Comparison of ENCODE assay signal across 8 cellular contexts in the genomic region with DNA sequence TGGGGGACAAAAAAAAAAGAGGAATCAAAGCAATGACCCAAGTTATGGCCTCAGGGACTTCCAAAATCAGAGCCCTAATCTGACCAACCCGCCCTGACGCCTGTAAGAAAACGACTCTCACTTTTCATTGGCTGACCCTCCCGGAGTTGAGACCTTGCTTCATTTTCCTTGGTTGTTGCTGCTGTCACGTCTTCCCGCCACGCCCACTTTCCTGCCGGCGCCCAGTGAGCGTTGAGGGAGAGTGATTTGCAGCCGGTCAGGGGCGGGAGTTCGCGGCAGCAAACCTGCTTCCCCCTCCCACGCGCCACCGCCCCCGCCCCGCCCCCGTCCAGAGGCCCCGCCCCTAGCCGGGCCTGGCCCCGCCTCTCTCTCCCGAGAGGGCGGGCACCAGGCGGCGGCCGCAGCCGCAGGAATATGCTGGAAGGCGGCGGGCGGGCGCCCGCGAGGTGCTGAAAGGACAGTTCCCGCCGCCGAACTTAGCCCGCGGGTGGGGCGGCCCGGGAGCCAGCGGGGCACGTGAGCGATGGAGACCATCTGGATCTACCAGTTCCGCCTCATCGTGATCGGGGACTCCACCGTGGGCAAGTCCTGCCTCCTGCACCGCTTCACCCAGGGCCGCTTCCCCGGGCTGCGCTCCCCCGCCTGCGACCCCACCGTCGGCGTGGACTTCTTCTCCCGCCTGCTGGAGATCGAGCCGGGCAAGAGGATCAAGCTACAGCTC. TPM values are rescaled to one million over a fixed set of nuclear protein-coding genes. Genes with fewer than 3 reads are reported as not detected.
DNase-seq lines count a peak whose midpoint lies in the region; ATAC-seq and TF ChIP-seq lines count a peak whose summit lies in the region.

A gene with protein sequence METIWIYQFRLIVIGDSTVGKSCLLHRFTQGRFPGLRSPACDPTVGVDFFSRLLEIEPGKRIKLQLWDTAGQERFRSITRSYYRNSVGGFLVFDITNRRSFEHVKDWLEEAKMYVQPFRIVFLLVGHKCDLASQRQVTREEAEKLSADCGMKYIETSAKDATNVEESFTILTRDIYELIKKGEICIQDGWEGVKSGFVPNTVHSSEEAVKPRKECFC (plus strand): TSS at position 403 of the 721 bp plus-strand sequence. CDS start 121 bp downstream, at position 524.

- H3K27me3 ChIP-seq in colonic mucosa: peaks cover 11% of the 10 kb centered on the region

- H3K9ac ChIP-seq in colonic mucosa (ENCODE audit: low read depth in 2 of 2, low read length in 2 of 2): no peak within 1 kb of the TSS

- CTCF ChIA-PET in activated CD4-positive, alpha-beta T cell treated with anti-CD3 and anti-CD28 coated beads for 36 hours (lab: Charles Lee): no interaction called here

- no peaks in the 10 kb centered on the region for H3K9me3 ChIP-seq in colonic mucosa

- H3K27me3 Mint-ChIP-seq in activated CD4-positive, alpha-beta T cell treated with anti-CD3 and anti-CD28 coated beads for 36 hours: peaks cover 43% of the 10 kb centered on the region

- ATAC-seq in GM19035 (IDR thresholded peaks at IDR 0.05; ENCODE audit: unreplicated experiment) (peak; percentile 93), HG03342 (IDR thresholded peaks at IDR 0.05; ENCODE audit: unreplicated experiment) (peak; percentile 95), left colon (peak; percentile 97)
- peak; percentile 87 for ATAC-seq in activated CD4-positive, alpha-beta T cell treated with anti-CD3 and anti-CD28 coated beads for 36 hours

- no peaks in the 10 kb centered on the region for H3K36me3 ChIP-seq in colonic mucosa

- DNase-seq in AG08395 (ENCODE audit: low spot score): peak; percentile 94
- DNase-seq in NCI-H446 treated with DMSO at 0.1 percent for 48 hours (lab: John Stamatoyannopoulos, UW): peak; percentile 98
- peak; percentile 84 for DNase-seq in activated CD4-positive, alpha-beta T cell treated with anti-CD3 and anti-CD28 coated beads for 36 hours
- peak; percentile 92 for DNase-seq in colonic mucosa
- DNase-seq in left colon: peak; percentile 92 to 93
- DNase-seq in stimulated activated CD4-positive, alpha-beta T cell treated with anti-CD3 and anti-CD28 coated beads, Interleukin-1b, Interleukin-23, amount 100 ng/mL, for 24 hours (ENCODE audit: low read depth in 4 of 4, low spot score in 1 of 4): peak; percentile 12 to 72 (median 38)

- peak within 1 kb of the TSS; percentile 61 for H3K4me3 Mint-ChIP-seq in activated CD4-positive, alpha-beta T cell treated with anti-CD3 and anti-CD28 coated beads for 36 hours

- H3K27ac ChIP-seq in colonic mucosa: no peak within 1 kb of the TSS

- H3K27ac Mint-ChIP-seq in activated CD4-positive, alpha-beta T cell treated with anti-CD3 and anti-CD28 coated beads for 36 hours: no peak within 1 kb of the TSS

- TF ChIP-seq CTCF in colonic mucosa (IDR thresholded peaks at IDR 0.05): no peak

- POLR2A ChIA-PET in activated CD4-positive, alpha-beta T cell treated with anti-CD3 and anti-CD28 coated beads for 36 hours (lab: Charles Lee): no interaction called here

- peaks cover 12% of the 10 kb centered on the region for H3K4me1 Mint-ChIP-seq in activated CD4-positive, alpha-beta T cell treated with anti-CD3 and anti-CD28 coated beads for 36 hours

- intact Hi-C loops in activated CD4-positive, alpha-beta T cell treated with anti-CD3 and anti-CD28 coated beads for 36 hours (cut with DNase I, micrococcal nuclease): loop anchor here in 1 of 2 experiments (1.0 kb wide), 2 partner anchors 70 to 81 kb away; a partner anchor contains a TSS
- intact Hi-C loops in colonic mucosa (cut with DNase I) (no loop called here), left colon (cut with DNase I, micrococcal nuclease) (no loop called here)

- H3K9me3 Mint-ChIP-seq in activated CD4-positive, alpha-beta T cell treated with anti-CD3 and anti-CD28 coated beads for 36 hours (ENCODE audit: low read depth): no peaks in the 10 kb centered on the region

- H3K36me3 Mint-ChIP-seq in activated CD4-positive, alpha-beta T cell treated with anti-CD3 and anti-CD28 coated beads for 36 hours (ENCODE audit: low read depth): no peaks in the 10 kb centered on the region

- H3K4me3 ChIP-seq in colonic mucosa: peak within 1 kb of the TSS; percentile 43

- peaks cover 7% of the 10 kb centered on the region for H3K4me1 ChIP-seq in colonic mucosa

RNA-seq across cellular contexts. Expression of the gene that starts here (rescaled TPM):
- total RNA-seq in activated CD4-positive, alpha-beta T cell treated with anti-CD3 and anti-CD28 coated beads for 36 hours: under 1 TPM; 0.12 to 0.16 TPM
- total RNA-seq in colonic mucosa: 1 to 10 TPM in 1 of 2 donors, under 1 TPM in 1; 0.77 to 1.2 TPM
- total RNA-seq in left colon: 1 to 10 TPM in 1 of 2 donors, under 1 TPM in 1; 0.31 to 1.3 TPM

Comparison
In these comparisons a context has a peak if more than half of its experiments do, and no peak if none do; other contexts are left out.
1. Peak in DNase-seq and ATAC-seq in activated CD4-positive, alpha-beta T cell treated with anti-CD3 and anti-CD28 coated beads for 36 hours; RNA of the gene not detected or under 1 TPM.
2. DNase-seq: peak in every context shown above with its lines; median percentile 98 in NCI-H446 treated with DMSO at 0.1 percent for 48 hours; 94 in AG08395; 92 in left colon; 92 in colonic mucosa; 84 in activated CD4-positive, alpha-beta T cell treated with anti-CD3 and anti-CD28 coated beads for 36 hours; 38 in stimulated activated CD4-positive, alpha-beta T cell treated with anti-CD3 and anti-CD28 coated beads, Interleukin-1b, Interleukin-23, amount 100 ng/mL, for 24 hours.